8 cellular contexts compared by ENCODE assay signal in genomic region chr19:11699931-11700794, GRCh38. TPM values are rescaled to one million over a fixed set of nuclear protein-coding genes. Genes with fewer than 3 reads are reported as not detected.
A peak's percentile ranks its signal among the peaks of the same experiment; 100 is the strongest.
DNase-seq lines count a peak whose midpoint lies in the region; TF ChIP-seq lines count a peak whose summit lies in the region.

No MANE protein-coding gene starts in this region.

- no peaks in the 10 kb centered on the region for H3K36me3 ChIP-seq in sigmoid colon

- TF ChIP-seq CTCF in HFF-Myc (IDR thresholded peaks at IDR 0.05; ENCODE audit: low read depth, low read length, missing control alignments) (peak; percentile 68), sigmoid colon (IDR thresholded peaks at IDR 0.05) (peak in 3 of 4 experiments; percentile 49 to 70 (median 60))

- peak; percentile 17 for DNase-seq in COLO829 (ENCODE audit: low spot score)
- DNase-seq in HFF-Myc (ENCODE audit: extremely low read depth, low read depth) = no peak
- peak; percentile 48 for DNase-seq in SK-MEL-5 (ENCODE audit: low read depth, low spot score)
- DNase-seq in fibroblast of gingiva (ENCODE audit: low read depth) = peak; percentile 5
- no peak for DNase-seq in sigmoid colon
- DNase-seq in DMS153 (lab: John Stamatoyannopoulos, UW) = no peak
- no peak for DNase-seq in GM19240 (ENCODE audit: insufficient read length, low spot score)
- no peak for DNase-seq in activated effector memory CD4-positive, alpha-beta T cell treated with Interleukin-2 at 50 U/mL for 16 hours

- H3K27me3 ChIP-seq in sigmoid colon = no peaks in the 10 kb centered on the region

- in situ Hi-C loops in SK-MEL-5 (cut with HindIII; ENCODE audit: low pct_unique_long_range_greater_than_20kb, low sequenced_read_pairs) = no loop called here

- intact Hi-C loops in sigmoid colon (cut with DNase I) = no loop called here

- no peak for TF ChIP-seq EP300 in sigmoid colon (IDR thresholded peaks at IDR 0.05)

- no peak for TF ChIP-seq POLR2A in sigmoid colon (IDR thresholded peaks at IDR 0.05)

- H3K27ac ChIP-seq in sigmoid colon = no peak overlapping the region

- H3K4me1 ChIP-seq in sigmoid colon = peaks cover 0 to 2% (median under 1%) of the 10 kb centered on the region in 4 donors

- H3K9me3 ChIP-seq in sigmoid colon = no peaks in the 10 kb centered on the region

- H3K4me3 ChIP-seq in HFF-Myc (replicated peaks; ENCODE audit: low read depth, low read length) = no peak overlapping the region
- H3K4me3 ChIP-seq in sigmoid colon = no peak overlapping the region

- WGBS in sigmoid colon, 2 donors = 59 to 70% methylated on average over 6 of the region's 6 CpGs

RNA-seq across cellular contexts. Expression of gene ZNF823, which starts 38.6 kb away (rescaled TPM):
- 3.1 and 4.4 TPM in 2 replicates for total RNA-seq in SK-MEL-5 (2014; rRNA removed; shearing (Covaris generic))
- 1.2 and 1.7 TPM in 2 replicates for polyA plus RNA-seq in SK-MEL-5 (2015; cell fraction: cytosol; rRNA removed)
- polyA plus RNA-seq in SK-MEL-5 (2015; cell fraction: nucleus; rRNA removed) = 1.8 and 14.4 TPM in 2 replicates
- total RNA-seq in sigmoid colon = 10 to 100 TPM in 3 of 4 donors, 1 to 10 TPM in 1; 4.1 to 22.8 (median 17.3) TPM
- 10 to 100 TPM in 1 of 3 donors, 1 to 10 TPM in 2; 4.6 to 12.5 (median 7.8) TPM for polyA plus RNA-seq in sigmoid colon

Comparison
In these comparisons a context has a peak if more than half of its experiments do, and no peak if none do; other contexts are left out.
1. DNase-seq: peak in COLO829 (single experiment), SK-MEL-5 (single experiment) and fibroblast of gingiva (single experiment); none in HFF-Myc (single experiment), sigmoid colon (single experiment), DMS153 (single experiment), GM19240 (single experiment) and activated effector memory CD4-positive, alpha-beta T cell treated with Interleukin-2 at 50 U/mL for 16 hours (single experiment).